Comparison of ENCODE assay signal across 1 cellular context in genomic region chr13:112716841-112717520, GRCh38.
TF ChIP-seq lines count a peak whose summit lies in the region.

No MANE protein-coding gene starts in this region.

TF ChIP-seq in GM23338, 12 proteins besides CTCF, POLR2A, EP300 and RAD21 (continued from another document):
- TF ChIP-seq, protein P1, sequence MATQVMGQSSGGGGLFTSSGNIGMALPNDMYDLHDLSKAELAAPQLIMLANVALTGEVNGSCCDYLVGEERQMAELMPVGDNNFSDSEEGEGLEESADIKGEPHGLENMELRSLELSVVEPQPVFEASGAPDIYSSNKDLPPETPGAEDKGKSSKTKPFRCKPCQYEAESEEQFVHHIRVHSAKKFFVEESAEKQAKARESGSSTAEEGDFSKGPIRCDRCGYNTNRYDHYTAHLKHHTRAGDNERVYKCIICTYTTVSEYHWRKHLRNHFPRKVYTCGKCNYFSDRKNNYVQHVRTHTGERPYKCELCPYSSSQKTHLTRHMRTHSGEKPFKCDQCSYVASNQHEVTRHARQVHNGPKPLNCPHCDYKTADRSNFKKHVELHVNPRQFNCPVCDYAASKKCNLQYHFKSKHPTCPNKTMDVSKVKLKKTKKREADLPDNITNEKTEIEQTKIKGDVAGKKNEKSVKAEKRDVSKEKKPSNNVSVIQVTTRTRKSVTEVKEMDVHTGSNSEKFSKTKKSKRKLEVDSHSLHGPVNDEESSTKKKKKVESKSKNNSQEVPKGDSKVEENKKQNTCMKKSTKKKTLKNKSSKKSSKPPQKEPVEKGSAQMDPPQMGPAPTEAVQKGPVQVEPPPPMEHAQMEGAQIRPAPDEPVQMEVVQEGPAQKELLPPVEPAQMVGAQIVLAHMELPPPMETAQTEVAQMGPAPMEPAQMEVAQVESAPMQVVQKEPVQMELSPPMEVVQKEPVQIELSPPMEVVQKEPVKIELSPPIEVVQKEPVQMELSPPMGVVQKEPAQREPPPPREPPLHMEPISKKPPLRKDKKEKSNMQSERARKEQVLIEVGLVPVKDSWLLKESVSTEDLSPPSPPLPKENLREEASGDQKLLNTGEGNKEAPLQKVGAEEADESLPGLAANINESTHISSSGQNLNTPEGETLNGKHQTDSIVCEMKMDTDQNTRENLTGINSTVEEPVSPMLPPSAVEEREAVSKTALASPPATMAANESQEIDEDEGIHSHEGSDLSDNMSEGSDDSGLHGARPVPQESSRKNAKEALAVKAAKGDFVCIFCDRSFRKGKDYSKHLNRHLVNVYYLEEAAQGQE (IDR thresholded peaks at IDR 0.05; ENCODE audit: unreplicated experiment) = no peak
- TF ChIP-seq, protein P2, sequence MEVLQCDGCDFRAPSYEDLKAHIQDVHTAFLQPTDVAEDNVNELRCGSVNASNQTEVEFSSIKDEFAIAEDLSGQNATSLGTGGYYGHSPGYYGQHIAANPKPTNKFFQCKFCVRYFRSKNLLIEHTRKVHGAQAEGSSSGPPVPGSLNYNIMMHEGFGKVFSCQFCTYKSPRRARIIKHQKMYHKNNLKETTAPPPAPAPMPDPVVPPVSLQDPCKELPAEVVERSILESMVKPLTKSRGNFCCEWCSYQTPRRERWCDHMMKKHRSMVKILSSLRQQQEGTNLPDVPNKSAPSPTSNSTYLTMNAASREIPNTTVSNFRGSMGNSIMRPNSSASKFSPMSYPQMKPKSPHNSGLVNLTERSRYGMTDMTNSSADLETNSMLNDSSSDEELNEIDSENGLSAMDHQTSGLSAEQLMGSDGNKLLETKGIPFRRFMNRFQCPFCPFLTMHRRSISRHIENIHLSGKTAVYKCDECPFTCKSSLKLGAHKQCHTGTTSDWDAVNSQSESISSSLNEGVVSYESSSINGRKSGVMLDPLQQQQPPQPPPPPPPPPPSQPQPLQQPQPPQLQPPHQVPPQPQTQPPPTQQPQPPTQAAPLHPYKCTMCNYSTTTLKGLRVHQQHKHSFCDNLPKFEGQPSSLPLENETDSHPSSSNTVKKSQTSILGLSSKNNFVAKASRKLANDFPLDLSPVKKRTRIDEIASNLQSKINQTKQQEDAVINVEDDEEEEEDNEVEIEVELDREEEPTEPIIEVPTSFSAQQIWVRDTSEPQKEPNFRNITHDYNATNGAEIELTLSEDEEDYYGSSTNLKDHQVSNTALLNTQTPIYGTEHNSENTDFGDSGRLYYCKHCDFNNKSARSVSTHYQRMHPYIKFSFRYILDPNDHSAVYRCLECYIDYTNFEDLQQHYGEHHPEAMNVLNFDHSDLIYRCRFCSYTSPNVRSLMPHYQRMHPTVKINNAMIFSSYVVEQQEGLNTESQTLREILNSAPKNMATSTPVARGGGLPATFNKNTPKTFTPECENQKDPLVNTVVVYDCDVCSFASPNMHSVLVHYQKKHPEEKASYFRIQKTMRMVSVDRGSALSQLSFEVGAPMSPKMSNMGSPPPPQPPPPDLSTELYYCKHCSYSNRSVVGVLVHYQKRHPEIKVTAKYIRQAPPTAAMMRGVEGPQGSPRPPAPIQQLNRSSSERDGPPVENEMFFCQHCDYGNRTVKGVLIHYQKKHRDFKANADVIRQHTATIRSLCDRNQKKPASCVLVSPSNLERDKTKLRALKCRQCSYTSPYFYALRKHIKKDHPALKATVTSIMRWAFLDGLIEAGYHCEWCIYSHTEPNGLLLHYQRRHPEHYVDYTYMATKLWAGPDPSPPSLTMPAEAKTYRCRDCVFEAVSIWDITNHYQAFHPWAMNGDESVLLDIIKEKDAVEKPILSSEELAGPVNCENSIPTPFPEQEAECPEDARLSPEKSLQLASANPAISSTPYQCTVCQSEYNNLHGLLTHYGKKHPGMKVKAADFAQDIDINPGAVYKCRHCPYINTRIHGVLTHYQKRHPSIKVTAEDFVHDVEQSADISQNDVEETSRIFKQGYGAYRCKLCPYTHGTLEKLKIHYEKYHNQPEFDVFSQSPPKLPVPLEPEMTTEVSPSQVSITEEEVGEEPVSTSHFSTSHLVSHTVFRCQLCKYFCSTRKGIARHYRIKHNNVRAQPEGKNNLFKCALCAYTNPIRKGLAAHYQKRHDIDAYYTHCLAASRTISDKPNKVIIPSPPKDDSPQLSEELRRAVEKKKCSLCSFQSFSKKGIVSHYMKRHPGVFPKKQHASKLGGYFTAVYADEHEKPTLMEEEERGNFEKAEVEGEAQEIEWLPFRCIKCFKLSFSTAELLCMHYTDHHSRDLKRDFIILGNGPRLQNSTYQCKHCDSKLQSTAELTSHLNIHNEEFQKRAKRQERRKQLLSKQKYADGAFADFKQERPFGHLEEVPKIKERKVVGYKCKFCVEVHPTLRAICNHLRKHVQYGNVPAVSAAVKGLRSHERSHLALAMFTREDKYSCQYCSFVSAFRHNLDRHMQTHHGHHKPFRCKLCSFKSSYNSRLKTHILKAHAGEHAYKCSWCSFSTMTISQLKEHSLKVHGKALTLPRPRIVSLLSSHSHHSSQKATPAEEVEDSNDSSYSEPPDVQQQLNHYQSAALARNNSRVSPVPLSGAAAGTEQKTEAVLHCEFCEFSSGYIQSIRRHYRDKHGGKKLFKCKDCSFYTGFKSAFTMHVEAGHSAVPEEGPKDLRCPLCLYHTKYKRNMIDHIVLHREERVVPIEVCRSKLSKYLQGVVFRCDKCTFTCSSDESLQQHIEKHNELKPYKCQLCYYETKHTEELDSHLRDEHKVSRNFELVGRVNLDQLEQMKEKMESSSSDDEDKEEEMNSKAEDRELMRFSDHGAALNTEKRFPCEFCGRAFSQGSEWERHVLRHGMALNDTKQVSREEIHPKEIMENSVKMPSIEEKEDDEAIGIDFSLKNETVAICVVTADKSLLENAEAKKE (CRISPR knock-in tag; IDR thresholded peaks at IDR 0.05) = no peak
